Comparison of ENCODE assay signal across 9 cellular contexts in genomic region chr17:19270951-19271611, GRCh38.
A peak's percentile ranks its signal among the peaks of the same experiment; 100 is the strongest.
DNase-seq lines count a peak whose midpoint lies in the region; ATAC-seq and TF ChIP-seq lines count a peak whose summit lies in the region.
"Had no signal": no experiment of that assay in that cellular context is flagged by ENCODE, and none has a peak within 500 bp of the region (broad histone marks: within the 10 kb centered on the region; RNA-seq: fewer than 3 reads in every experiment).

No MANE protein-coding gene starts in this region.

- no peaks in the 10 kb centered on the region for H3K27me3 Mint-ChIP-seq in memory B cell

- peaks cover 31% of the 10 kb centered on the region for H3K4me1 Mint-ChIP-seq in memory B cell

- no peaks in the 10 kb centered on the region for H3K9me3 Mint-ChIP-seq in memory B cell

- H3K79me2 ChIP-seq in OCI-LY3 (ENCODE audit: low read length): no peaks in the 10 kb centered on the region

- DNase-seq in memory B cell (ENCODE audit: low spot score in 2 of 2): peak; percentile 32 to 37
- DNase-seq in EL: no peak
- no peak for DNase-seq in stimulated activated naive CD4-positive, alpha-beta T cell (lab: John Stamatoyannopoulos, UW)
- no peak for DNase-seq in DMS79 (lab: John Stamatoyannopoulos, UW)
- no peak for DNase-seq in activated naive CD4-positive, alpha-beta T cell (lab: John Stamatoyannopoulos, UW)

- no peaks in the 10 kb centered on the region for H3K36me3 ChIP-seq in OCI-LY3 (replicated peaks; ENCODE audit: low read depth, low read length)

- H3K4me2 ChIP-seq in OCI-LY3 (ENCODE audit: low read length): peak overlapping the region; percentile 34

- no peaks in the 10 kb centered on the region for H3K27me3 ChIP-seq in OCI-LY3 (ENCODE audit: low read depth, low read length)

- no peak overlapping the region for H3K4me3 Mint-ChIP-seq in memory B cell

- H3K27ac ChIP-seq in OCI-LY3 (ENCODE audit: low read length): no peak overlapping the region
- H3K27ac ChIP-seq: HL-60 had no signal

- no peak overlapping the region for H3K9ac ChIP-seq in OCI-LY3 (ENCODE audit: low read length)

- no peaks in the 10 kb centered on the region for H3K9me3 ChIP-seq in OCI-LY3 (ENCODE audit: insufficient read depth, low read length)

- no peak overlapping the region for H2AFZ ChIP-seq in OCI-LY3 (ENCODE audit: low read depth, low read length)

- no peaks in the 10 kb centered on the region for H4K20me1 ChIP-seq in OCI-LY3 (ENCODE audit: insufficient read depth, low read length)

- ATAC-seq in GM18517 (IDR thresholded peaks at IDR 0.05; ENCODE audit: unreplicated experiment) (peak; percentile 85), GM21825 (IDR thresholded peaks at IDR 0.05; ENCODE audit: unreplicated experiment) (peak; percentile 70), memory B cell (ENCODE audit: low read depth) (peak; percentile 90)

- H3K36me3 Mint-ChIP-seq in memory B cell: peaks cover 2% of the 10 kb centered on the region

- no peak overlapping the region for H3K4me3 ChIP-seq in OCI-LY3 (ENCODE audit: low read length)

- TF ChIP-seq CTCF in OCI-LY3 (IDR thresholded peaks at IDR 0.05; ENCODE audit: low read depth, low read length): no peak

- peaks cover 17% of the 10 kb centered on the region for H3K4me1 ChIP-seq in OCI-LY3 (ENCODE audit: low read length)

- H3K27ac Mint-ChIP-seq in memory B cell: peak overlapping the region; percentile 52

Comparison
In these comparisons a context has a peak if more than half of its experiments do, and no peak if none do; other contexts are left out.
1. DNase-seq: peak in memory B cell (2 of 2); none in EL (single experiment), stimulated activated naive CD4-positive, alpha-beta T cell (0 of 6), DMS79 (single experiment) and activated naive CD4-positive, alpha-beta T cell (0 of 4).
2. Peak in every context shown above with its lines, with median percentiles within 50 percentile points of each other: ATAC-seq.